In genomic region chr4:56104188-56104587, GRCh38 we compare ENCODE assay signal across 1 cellular context.
A peak's percentile ranks its signal among the peaks of the same experiment; 100 is the strongest.
TF ChIP-seq lines count a peak whose summit lies in the region.

No MANE protein-coding gene starts in this region.

TF ChIP-seq in HepG2, 621 proteins besides CTCF, POLR2A, EP300 and RAD21 (continued from another document and continues in another):
- TF ChIP-seq ZBTB43 (CRISPR knock-in tag; conservative IDR thresholded peaks at IDR 0.05) (no peak), FOXC1 (CRISPR knock-in tag; IDR thresholded peaks at IDR 0.05; ENCODE audit: borderline replicate concordance) (no peak), ARID3A (IDR thresholded peaks at IDR 0.05; ENCODE audit: low read depth, low read length) (no peak), RARA (CRISPR knock-in tag; IDR thresholded peaks at IDR 0.05) (0 out of 2 replicates have a peak, but pooled peaks have one; percentile 22), ZNF605 (CRISPR knock-in tag; IDR thresholded peaks at IDR 0.05) (0 out of 2 replicates have a peak, but pooled peaks have one; percentile 20), THAP11 (CRISPR knock-in tag; IDR thresholded peaks at IDR 0.05) (no peak), ZNF597 (CRISPR knock-in tag; IDR thresholded peaks at IDR 0.05) (no peak), ZHX2 (IDR thresholded peaks at IDR 0.05; ENCODE audit: low read depth) (no peak), ZHX2 (CRISPR knock-in tag; IDR thresholded peaks at IDR 0.05; ENCODE audit: borderline replicate concordance) (no peak), ZNF138 (CRISPR knock-in tag; IDR thresholded peaks at IDR 0.05; ENCODE audit: low read depth) (no peak), ZNF674 (CRISPR knock-in tag; IDR thresholded peaks at IDR 0.05; ENCODE audit: low read depth) (no peak), JUN (CRISPR knock-in tag; IDR thresholded peaks at IDR 0.05) (no peak), ZBTB7B (CRISPR knock-in tag; IDR thresholded peaks at IDR 0.05) (peak; percentile 33; the same call in 1 of the 2 replicates), FLYWCH1 (CRISPR knock-in tag; IDR thresholded peaks at IDR 0.05) (no peak), DPF2 (CRISPR knock-in tag; IDR thresholded peaks at IDR 0.05; ENCODE audit: borderline replicate concordance, low read depth) (0 out of 2 replicates have a peak, but pooled peaks have one; percentile 38), ZNF704 (CRISPR knock-in tag; IDR thresholded peaks at IDR 0.05; ENCODE audit: borderline replicate concordance) (no peak), ZNF460 (CRISPR knock-in tag; IDR thresholded peaks at IDR 0.05; ENCODE audit: borderline replicate concordance) (no peak), FOXP1 (IDR thresholded peaks at IDR 0.05) (peak; percentile 26; the same call in 1 of the 2 replicates), FOXP1 (CRISPR knock-in tag; IDR thresholded peaks at IDR 0.05) (peak; percentile 67; the same call in 1 of the 2 replicates), HMGXB3 (CRISPR knock-in tag; IDR thresholded peaks at IDR 0.05; ENCODE audit: borderline replicate concordance) (no peak), U2AF1 (optimal IDR thresholded peaks at IDR 0.05; ENCODE audit: low read depth, low read length) (no peak), CCAR2 (optimal IDR thresholded peaks at IDR 0.05; ENCODE audit: low read depth, low read length) (no peak), ZSCAN29 (CRISPR knock-in tag; conservative IDR thresholded peaks at IDR 0.05) (no peak), ZSCAN30 (CRISPR knock-in tag; IDR thresholded peaks at IDR 0.05) (no peak), NONO (IDR thresholded peaks at IDR 0.05) (no peak), NONO (CRISPR knock-in tag; conservative IDR thresholded peaks at IDR 0.05) (no peak), ARNTL (CRISPR knock-in tag; IDR thresholded peaks at IDR 0.05) (no peak), ARHGAP35 (CRISPR knock-in tag; IDR thresholded peaks at IDR 0.05; ENCODE audit: borderline replicate concordance) (no peak), ZNF777 (CRISPR knock-in tag; IDR thresholded peaks at IDR 0.05) (no peak), JDP2 (CRISPR knock-in tag; IDR thresholded peaks at IDR 0.05; ENCODE audit: borderline replicate concordance) (no peak), NFKB2 (CRISPR knock-in tag; IDR thresholded peaks at IDR 0.05; ENCODE audit: borderline replicate concordance) (no peak), ZNF552 (CRISPR knock-in tag; IDR thresholded peaks at IDR 0.05; ENCODE audit: borderline replicate concordance) (no peak), SP1 (IDR thresholded peaks at IDR 0.05) (no peak), SP1 (CRISPR knock-in tag; IDR thresholded peaks at IDR 0.05) (no peak), MTA3 (CRISPR knock-in tag; IDR thresholded peaks at IDR 0.05) (no peak), RFX1 (IDR thresholded peaks at IDR 0.05) (peak; percentile 66; the same call in 1 of the 2 replicates), GMEB2 (CRISPR knock-in tag; IDR thresholded peaks at IDR 0.05; ENCODE audit: low read depth) (no peak), ZNF280B (CRISPR knock-in tag; IDR thresholded peaks at IDR 0.05; ENCODE audit: borderline replicate concordance) (no peak), MZF1 (CRISPR knock-in tag; IDR thresholded peaks at IDR 0.05; ENCODE audit: borderline replicate concordance) (no peak)
